Comparison of ENCODE assay signal across 21 cellular contexts in genomic region chr1:185349556-185349955, GRCh38.
"Had no signal": no experiment of that assay in that cellular context is flagged by ENCODE, and none has a peak within 500 bp of the region (broad histone marks: within the 10 kb centered on the region; RNA-seq: fewer than 3 reads in every experiment).

No MANE protein-coding gene starts in this region.

- H3K36me3 ChIP-seq: brain microvascular endothelial cell, colonic mucosa, lower lobe of right lung, transverse colon had no signal

- ATAC-seq: activated CD8-positive, alpha-beta T cell treated with anti-CD3 and anti-CD28 coated beads for 36 hours; activated T-helper 17 cell treated with anti-CD3 and anti-CD28 coated beads, Interleukin-2, amount 50 U/mL, for 72 hours; lower lobe of right lung; stimulated activated naive CD8-positive, alpha-beta T cell treated with anti-CD3 and anti-CD28 coated beads, Interleukin-15, Interleukin-2, amounts not matched to agents 100 U/mL and 50 U/mL, for 24 hours had no signal

- H3K27ac Mint-ChIP-seq: activated B cell treated with CpG ODN at 0.5 μM for 24 hours; activated CD8-positive, alpha-beta T cell treated with anti-CD3 and anti-CD28 coated beads for 36 hours; activated naive CD8-positive, alpha-beta T cell treated with anti-CD3 and anti-CD28 coated beads, Interleukin-2, amount 10 ng/mL, durations not matched to agents 7 days and 5 days; activated T-helper 17 cell treated with anti-CD3 and anti-CD28 coated beads, Interleukin-2, amount 50 U/mL, for 72 hours; progenitor cell of endocrine pancreas had no signal

- H3K27me3 ChIP-seq: brain microvascular endothelial cell, colonic mucosa, transverse colon had no signal

- DNase-seq: activated B cell treated with CpG ODN at 0.5 μM for 24 hours; activated CD4-positive, alpha-beta T cell treated with anti-CD3 and anti-CD28 coated beads for 48 hours; activated CD8-positive, alpha-beta T cell treated with anti-CD3 and anti-CD28 coated beads for 36 hours; activated naive CD4-positive, alpha-beta T cell treated with Interleukin-2 at 50 U/mL for 16 hours; activated naive CD8-positive, alpha-beta T cell treated with anti-CD3 and anti-CD28 coated beads, Interleukin-2, amount 10 ng/mL, durations not matched to agents 7 days and 5 days; activated T-cell treated with anti-CD3 and anti-CD28 coated beads, Interleukin-2, amount 50 U/mL, for 1 hour; amygdala; brain microvascular endothelial cell; colonic mucosa; left colon; lower lobe of right lung; occipital lobe; stimulated activated CD4-positive, alpha-beta T cell treated with anti-CD3 and anti-CD28 coated beads, Interleukin-12 subunit alpha, Interleukin-12 subunit beta, amount 100 ng/mL, for 4 hours; stimulated activated CD4-positive, alpha-beta T cell treated with anti-CD3 and anti-CD28 coated beads, Interleukin-2, amount 100 ng/mL, for 24 hours; stimulated activated naive CD8-positive, alpha-beta T cell treated with anti-CD3 and anti-CD28 coated beads, Interleukin-15, Interleukin-2, amounts not matched to agents 100 U/mL and 50 U/mL, for 24 hours had no signal

- H3K27me3 Mint-ChIP-seq: activated B cell treated with CpG ODN at 0.5 μM for 24 hours; activated CD8-positive, alpha-beta T cell treated with anti-CD3 and anti-CD28 coated beads for 36 hours; activated T-helper 17 cell treated with anti-CD3 and anti-CD28 coated beads, Interleukin-2, amount 50 U/mL, for 72 hours; central memory CD8-positive, alpha-beta T cell; progenitor cell of endocrine pancreas had no signal

- H3K27ac ChIP-seq: brain microvascular endothelial cell, colonic mucosa, lower lobe of right lung had no signal

- H3K9me3 ChIP-seq: colonic mucosa, lower lobe of right lung, transverse colon had no signal

- FAIRE-seq: endometrium, islet of Langerhans had no signal

- H3K4me3 Mint-ChIP-seq: activated B cell treated with CpG ODN at 0.5 μM for 24 hours; activated CD8-positive, alpha-beta T cell treated with anti-CD3 and anti-CD28 coated beads for 36 hours; activated naive CD8-positive, alpha-beta T cell treated with anti-CD3 and anti-CD28 coated beads, Interleukin-2, amount 10 ng/mL, durations not matched to agents 7 days and 5 days; activated T-helper 17 cell treated with anti-CD3 and anti-CD28 coated beads, Interleukin-2, amount 50 U/mL, for 72 hours; central memory CD8-positive, alpha-beta T cell had no signal

- H3K9me3 Mint-ChIP-seq: activated B cell treated with CpG ODN at 0.5 μM for 24 hours; activated CD8-positive, alpha-beta T cell treated with anti-CD3 and anti-CD28 coated beads for 36 hours; activated T-helper 17 cell treated with anti-CD3 and anti-CD28 coated beads, Interleukin-2, amount 50 U/mL, for 72 hours; central memory CD8-positive, alpha-beta T cell had no signal

- H3K4me3 ChIP-seq: colonic mucosa, lower lobe of right lung, transverse colon had no signal

- H3K4me1 ChIP-seq: colonic mucosa, lower lobe of right lung had no signal
